Comparison of ENCODE assay signal across 8 cellular contexts in the genomic region with DNA sequence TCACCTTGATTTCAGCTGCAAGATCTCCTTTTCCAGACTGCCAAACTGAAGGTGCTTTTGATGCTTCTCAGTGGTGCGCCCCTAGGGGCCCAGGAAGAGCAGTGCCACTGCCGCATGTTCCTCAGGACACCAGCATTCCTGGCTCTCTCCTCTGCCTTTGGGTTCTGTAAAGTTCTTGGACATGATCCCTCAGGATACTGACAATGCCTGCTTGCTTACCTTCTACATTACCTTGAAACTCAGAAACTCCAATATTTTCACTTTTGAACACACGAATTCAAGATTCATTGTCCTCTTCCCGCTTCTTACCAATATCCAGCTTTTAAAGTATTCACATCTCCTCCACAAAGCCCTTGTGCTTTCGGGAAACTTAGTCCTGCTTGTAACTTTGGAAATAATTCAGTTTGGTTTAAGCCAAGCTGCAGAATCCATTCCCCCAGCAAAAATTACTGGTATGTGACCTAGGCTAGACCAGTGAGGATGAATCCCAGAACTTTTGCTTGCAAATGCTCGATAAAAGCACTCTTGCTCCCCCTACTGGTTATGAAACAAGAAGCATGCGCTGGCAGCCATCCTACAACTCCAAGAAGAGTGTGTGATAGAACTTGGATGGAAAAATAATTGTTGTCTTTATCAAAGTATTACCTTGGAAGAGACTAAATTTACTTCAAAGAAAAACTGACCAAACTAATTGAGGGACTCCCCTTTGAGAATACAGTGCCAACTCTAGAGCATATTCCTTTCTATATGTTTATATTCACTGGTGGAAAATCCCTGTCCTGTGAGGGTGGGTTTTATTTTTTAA. TPM values are rescaled to one million over a fixed set of nuclear protein-coding genes. Genes with fewer than 3 reads are reported as not detected.
DNase-seq lines count a peak whose midpoint lies in the region; ATAC-seq, FAIRE-seq and TF ChIP-seq lines count a peak whose summit lies in the region.

No MANE protein-coding gene starts in this region.

- POLR2A ChIA-PET in A549 (lab: Yijun Ruan, JAX) = no interaction called here
- POLR2A ChIA-PET in T-cell (lab: Charles Lee) = interaction anchor here (0.6 to 1.0 kb wide), 5 partner anchors 11 to 1095 kb away, joined by 3 to 5 read pairs (median 4); no protein-coding TSS in a partner anchor

- peak overlapping the region; percentile 91 to 93 for H3K27ac Mint-ChIP-seq in T-cell

- H3K4me1 ChIP-seq in A549 = 0 out of 3 replicates have a peak, but pooled peaks cover 3% of the 10 kb centered on the region

- H3K36me3 Mint-ChIP-seq in T-cell = peaks cover 20% of the 10 kb centered on the region

- 19% methylated on average over 7 of the region's 7 CpGs for WGBS in A549 (ENCODE audit: missing lambda C conversion rate)

- no peaks in the 10 kb centered on the region for H3K9me3 ChIP-seq in A549

- peak overlapping the region; percentile 19; the same call in 1 of the 3 replicates for H3K4me3 ChIP-seq in A549

- peak overlapping the region in 1 of 2 experiments; percentile 30; a peak in 1 of 6 replicates for H3K27ac ChIP-seq in A549

- DNase-seq in A549 (ENCODE audit: low read depth in 1 of 2, low spot score in 1 of 2) = peak; percentile 71 to 85
- peak; percentile 77 for DNase-seq in NAMALWA (ENCODE audit: low spot score)
- peak in 29 of 34 experiments; percentile 11 to 60 (median 32) for DNase-seq in T-cell
- DNase-seq in brain pericyte (ENCODE audit: low read depth, low spot score) = peak; percentile 36
- peak; percentile 81 for DNase-seq in iPS-NIHi7 (ENCODE audit: extremely low spot score)
- peak; percentile 62 for DNase-seq in smooth muscle cell of the brain vasculature (ENCODE audit: low read depth, low spot score)

- TF ChIP-seq POLR2A in A549 (IDR thresholded peaks at IDR 0.05; ENCODE audit: low read length) = no peak

- H3K9me3 Mint-ChIP-seq in T-cell = no peaks in the 10 kb centered on the region

- TF ChIP-seq EP300 in A549 (IDR thresholded peaks at IDR 0.05) = no peak

- peaks cover 66 to 73% (median 67%) of the 10 kb centered on the region in 3 donors for H3K4me1 Mint-ChIP-seq in T-cell

- ATAC-seq in A549 = peak; percentile 98 to 99
- ATAC-seq in HG02759 (IDR thresholded peaks at IDR 0.05; ENCODE audit: unreplicated experiment) = peak; percentile 44
- peak; percentile 52 to 64 (median 59) for ATAC-seq in T-cell (replicated peaks in 1 of 4)

- CTCF ChIA-PET in A549 (lab: Yijun Ruan, JAX) = interaction anchor here (0.7 to 3.5 kb wide), 22 partner anchors 8 to 1067 kb away, joined by 3 to 31 read pairs (median 6); no protein-coding TSS in a partner anchor
- CTCF ChIA-PET in T-cell (lab: Charles Lee) = interaction anchor here (0.6 to 2.0 kb wide), 11 partner anchors 23 to 1054 kb away, joined by 3 to 11 read pairs (median 4); partner anchors contain the start of gene LPXN (in 1 of the 2)

- peak; percentile 64 to 70 for TF ChIP-seq RAD21 in A549 (conservative IDR thresholded peaks at IDR 0.05 in 1 of 2, IDR thresholded peaks at IDR 0.05 in 1 of 2)

- FAIRE-seq in A549 (lab: Jason Lieb, UNC) = peak; percentile 46

- peak overlapping the region; percentile 68 to 73 (median 69) for H3K4me3 Mint-ChIP-seq in T-cell

- TF ChIP-seq CTCF in A549 (IDR thresholded peaks at IDR 0.05) = peak; percentile 77
- peak; percentile 83 for TF ChIP-seq CTCF in GM12874 (IDR thresholded peaks at IDR 0.05; ENCODE audit: insufficient read depth, low read depth, low read length)

- H3K4me2 ChIP-seq in A549 = peak overlapping the region; percentile 69

- no peaks in the 10 kb centered on the region for H3K27me3 Mint-ChIP-seq in T-cell

TF ChIP-seq in A549, 52 proteins besides CTCF, POLR2A, EP300 and RAD21:
- TF ChIP-seq HEYL (CRISPR knock-in tag; IDR thresholded peaks at IDR 0.05) (no peak), JUN (IDR thresholded peaks at IDR 0.05) (no peak), BHLHE40 (IDR thresholded peaks at IDR 0.05; ENCODE audit: low read depth, low read length) (no peak), SMC3 (IDR thresholded peaks at IDR 0.05) (peak; percentile 41; the same call in 2 of the 3 replicates), ZNF302 (CRISPR knock-in tag; IDR thresholded peaks at IDR 0.05) (no peak), E2F6 (IDR thresholded peaks at IDR 0.05; ENCODE audit: borderline replicate concordance, low read depth) (no peak)

RNA-seq across cellular contexts. Expression of gene OR5B21, which starts 16.5 kb away (rescaled TPM):
- polyA plus RNA-seq in A549 (2011; rRNA removed) (not detected in 2 replicates), A549 (2017; fragmentation: RNase III; extraction: RNeasy Plus Mini Kit Qiagen cat#74134 plus additional on column Dnase treatment) (not detected in 3 replicates)
- not detected in 2 replicates for polyA plus RNA-seq in A549 (2012; cell fraction: cytosol; rRNA removed)
- 0.07 TPM in 1 of 2 replicates, not detected in the other for polyA plus RNA-seq in A549 (2012; cell fraction: nucleus; rRNA removed)
- polyA minus RNA-seq in A549 (2011; rRNA and poly(A)+ RNA removed) = not detected in 2 replicates
- total RNA-seq in T-cell = under 1 TPM in 4 of 5 donors, not detected in 1; 0.46 to 0.95 (median 0.72) TPM

RNA-seq across cellular contexts. Expression of gene LPXN, which starts 51.2 kb away (rescaled TPM):
- 6.6 and 6.7 TPM in 2 replicates for polyA plus RNA-seq in A549 (2011; rRNA removed)
- polyA plus RNA-seq in A549 (2012; cell fraction: cytosol; rRNA removed) = 1.5 and 2.0 TPM in 2 replicates
- polyA plus RNA-seq in A549 (2012; cell fraction: nucleus; rRNA removed) = 2.7 and 4.0 TPM in 2 replicates
- 2.5 to 2.9 TPM (median 2.5 TPM) in 3 replicates for polyA plus RNA-seq in A549 (2017; fragmentation: RNase III; extraction: RNeasy Plus Mini Kit Qiagen cat#74134 plus additional on column Dnase treatment)
- 7.3 and 9.7 TPM in 2 replicates for polyA minus RNA-seq in A549 (2011; rRNA and poly(A)+ RNA removed)
- total RNA-seq in T-cell = 100 to 1,000 TPM in 3 of 5 donors, 10 to 100 TPM in 2; 86.8 to 158 (median 142) TPM

RNA-seq across cellular contexts. Expression of gene ZFP91, which starts 54.4 kb away (rescaled TPM):
- polyA plus RNA-seq in A549 (2011; rRNA removed) (52.3 and 66.9 TPM in 2 replicates), A549 (2017; fragmentation: RNase III; extraction: RNeasy Plus Mini Kit Qiagen cat#74134 plus additional on column Dnase treatment) (45.0 to 48.5 TPM (median 47.7 TPM) in 3 replicates)
- 10.7 and 12.2 TPM in 2 replicates for polyA plus RNA-seq in A549 (2012; cell fraction: cytosol; rRNA removed)
- polyA plus RNA-seq in A549 (2012; cell fraction: nucleus; rRNA removed) = 5.8 and 10.0 TPM in 2 replicates
- polyA minus RNA-seq in A549 (2011; rRNA and poly(A)+ RNA removed) = 35.4 and 38.3 TPM in 2 replicates
- 10 to 100 TPM; 32.2 to 41.7 (median 34.0) TPM for total RNA-seq in T-cell

Comparison
In these comparisons a context has a peak if more than half of its experiments do, and no peak if none do; other contexts are left out.
1. ATAC-seq: peak in every context shown above with its lines; median percentile 98 in A549; 59 in T-cell; 44 in HG02759.